Comparison of ENCODE assay signal across 20 cellular contexts in genomic region chrX:13494562-13494961, GRCh38.
DNase-seq lines count a peak whose midpoint lies in the region; ATAC-seq, FAIRE-seq and TF ChIP-seq lines count a peak whose summit lies in the region.
"Had no signal": no experiment of that assay in that cellular context is flagged by ENCODE, and none has a peak within 500 bp of the region (broad histone marks: within the 10 kb centered on the region; RNA-seq: fewer than 3 reads in every experiment).

No MANE protein-coding gene starts in this region.

- no peak for TF ChIP-seq CTCF in NB4 (IDR thresholded peaks at IDR 0.05; ENCODE audit: low read depth, low read length)
- no peak for TF ChIP-seq CTCF in bronchial epithelial cell (IDR thresholded peaks at IDR 0.05; ENCODE audit: insufficient read depth, low read length, severe bottlenecking)
- TF ChIP-seq CTCF in sigmoid colon (IDR thresholded peaks at IDR 0.05) = no peak

- no peaks in the 10 kb centered on the region for H3K9me3 ChIP-seq in sigmoid colon
- H3K9me3 ChIP-seq: BE2C, Caco-2 had no signal

- DNase-seq in GM12892 (ENCODE audit: insufficient read length) (no peak), NB4 (ENCODE audit: low read depth) (peak; percentile 16), bronchial epithelial cell (ENCODE audit: low read depth) (no peak), sigmoid colon (no peak), NOMO-1 treated with dmso at 0.1 percent for 144 hours (lab: John Stamatoyannopoulos, UW; ENCODE audit: unreplicated experiment) (no peak)
- DNase-seq: ACHN; BE2C; Caco-2; CD4-positive, alpha-beta T cell; DMS79; GDM1; GOT3; H7; HFFc6; KBM-7 had no signal

- no peak for TF ChIP-seq EP300 in sigmoid colon (IDR thresholded peaks at IDR 0.05)

- H3K27me3 ChIP-seq in bronchial epithelial cell (ENCODE audit: control insufficient read depth, insufficient read depth, low read length) (no peaks in the 10 kb centered on the region), sigmoid colon (no peaks in the 10 kb centered on the region)
- H3K27me3 ChIP-seq: BE2C had no signal

- 92 to 95% methylated on average over 2 of the region's 2 CpGs for WGBS in sigmoid colon, 2 donors

- TF ChIP-seq POLR2A in GM12892 (IDR thresholded peaks at IDR 0.05; ENCODE audit: low read depth, low read length) (no peak), NB4 (IDR thresholded peaks at IDR 0.05; ENCODE audit: extremely low read depth, insufficient read length) (no peak), sigmoid colon (IDR thresholded peaks at IDR 0.05) (no peak)

- ATAC-seq in GM19023 (IDR thresholded peaks at IDR 0.05; ENCODE audit: unreplicated experiment) = no peak
- ATAC-seq in HG03378 (IDR thresholded peaks at IDR 0.05; ENCODE audit: unreplicated experiment) = no peak
- ATAC-seq: HepG2 had no signal

- FAIRE-seq in GM12892 (lab: Jason Lieb, UNC) (peak; percentile 21), bronchial epithelial cell (lab: Jason Lieb, UNC) (peak; percentile 43)
- FAIRE-seq: A204.1, HepG2 had no signal

- H3K4me1 ChIP-seq in sigmoid colon = no peaks in the 10 kb centered on the region
- H3K4me1 ChIP-seq: BE2C, Caco-2 had no signal

- H3K4me3 ChIP-seq in NB4 (ENCODE audit: low read depth, low read length) (no peak overlapping the region), bronchial epithelial cell (ENCODE audit: low read depth, low read length) (no peak overlapping the region), sigmoid colon (no peak overlapping the region)

- no peaks in the 10 kb centered on the region for H3K36me3 ChIP-seq in bronchial epithelial cell (ENCODE audit: control insufficient read depth, insufficient read depth, low read length)
- H3K36me3 ChIP-seq in sigmoid colon = no peaks in the 10 kb centered on the region
- H3K36me3 ChIP-seq: BE2C had no signal

- intact Hi-C loops in sigmoid colon (cut with DNase I) = no loop called here

- no peak overlapping the region for H3K27ac ChIP-seq in sigmoid colon
- H3K27ac ChIP-seq: C4-2B had no signal
